In the genomic region with DNA sequence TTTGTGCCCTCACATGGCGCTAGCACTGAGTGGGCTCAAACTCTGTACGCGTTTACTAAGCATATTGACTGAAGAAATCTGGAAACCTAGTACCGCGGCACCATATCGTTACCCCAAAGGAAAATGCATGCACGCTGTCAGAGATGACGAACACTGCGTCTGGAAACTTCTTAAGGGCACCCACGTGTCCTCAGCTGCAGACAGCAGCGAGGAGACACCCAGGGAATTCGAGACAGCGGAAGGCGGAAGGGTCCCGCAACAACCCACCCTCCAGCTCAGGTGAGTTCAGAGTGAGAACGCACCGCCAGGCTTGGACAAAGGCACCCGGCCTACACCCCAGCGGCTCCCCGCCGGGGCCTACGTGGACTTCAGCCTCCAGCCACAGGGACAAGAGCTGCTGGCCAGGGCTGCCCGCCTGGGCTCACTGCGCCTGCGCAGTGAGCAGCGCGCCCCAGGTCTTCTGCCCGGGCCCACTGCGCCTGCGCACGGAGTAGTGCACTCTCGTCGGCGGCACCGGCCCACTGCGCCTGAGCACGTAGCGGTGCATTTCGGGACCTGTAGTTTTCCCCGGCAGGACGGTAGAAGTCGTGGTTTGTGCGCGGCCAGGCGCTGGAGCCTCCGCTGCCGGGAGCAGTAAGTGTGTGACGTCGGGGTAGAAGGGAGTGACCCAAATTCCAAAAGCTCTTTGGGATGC, we compare ENCODE assay signal across 8 cellular contexts.
DNase-seq lines count a peak whose midpoint lies in the region; ATAC-seq, FAIRE-seq and TF ChIP-seq lines count a peak whose summit lies in the region.
"Not testable (repeated sequence)": the region's sequence is repeated elsewhere in the genome, so short reads cannot be mapped to it uniquely, and the experiment has no call there.

No MANE protein-coding gene starts in this region.

- H3K4me1 ChIP-seq in HepG2 (ENCODE audit: insufficient read depth, low read length); upper lobe of left lung: not testable (repeated sequence)

- ATAC-seq in GM18520 (IDR thresholded peaks at IDR 0.05; ENCODE audit: unreplicated experiment), result peak; percentile 90
- ATAC-seq in GM19463 (IDR thresholded peaks at IDR 0.05; ENCODE audit: unreplicated experiment), result peak; percentile 95
- peak; percentile 96 for ATAC-seq in HG02571 (IDR thresholded peaks at IDR 0.05; ENCODE audit: unreplicated experiment)
- peak; percentile 52 for ATAC-seq in HG03060 (IDR thresholded peaks at IDR 0.05; ENCODE audit: low read depth, unreplicated experiment)
- peak; percentile 90 for ATAC-seq in HG03520 (IDR thresholded peaks at IDR 0.05; ENCODE audit: unreplicated experiment)
- peak; percentile 97 for ATAC-seq in activated T-helper 17 cell treated with anti-CD3 and anti-CD28 coated beads, Interleukin-2, amount 50 U/mL, for 72 hours (replicated peaks)
- peak; percentile 97 for ATAC-seq in HepG2
- peak; percentile 96 to 100 for ATAC-seq in upper lobe of left lung (ENCODE audit: low FRiP score in 2 of 2)

- not testable (repeated sequence) for H4K20me1 ChIP-seq in HepG2 (ENCODE audit: insufficient read depth, low read length)

- POLR2A ChIA-PET in HepG2 (lab: Yijun Ruan, JAX), result not testable (repeated sequence)

- H3K79me2 ChIP-seq in HepG2 (ENCODE audit: insufficient read depth, low read length), result not testable (repeated sequence)

- whole genome bisulfite sequencing in HepG2 (ENCODE audit: low lambda C conversion rate), result no CpG with 5 or more reads among the region's 49 CpGs
- whole genome bisulfite sequencing in upper lobe of left lung, 2 donors, result no CpG with 5 or more reads among the region's 49 CpGs

- H3K36me3 Mint-ChIP-seq in activated T-helper 17 cell treated with anti-CD3 and anti-CD28 coated beads, Interleukin-2, amount 50 U/mL, for 72 hours (ENCODE audit: low read depth), result not testable (repeated sequence)

- not testable (repeated sequence) for TF ChIP-seq POLR2A in HepG2 (IDR thresholded peaks at IDR 0.05; ENCODE audit: insufficient read depth in 1 of 2, low read depth in 2 of 2, low read length in 2 of 2); upper lobe of left lung (IDR thresholded peaks at IDR 0.05)

- not testable (repeated sequence) for DNase-seq in HepG2 (ENCODE audit: low spot score); upper lobe of left lung

- not testable (repeated sequence) for TF ChIP-seq RAD21 in HepG2 (CRISPR knock-in tag; IDR thresholded peaks at IDR 0.05)

- not testable (repeated sequence) for H3K4me3 ChIP-seq in HepG2 (replicated peaks in 1 of 3; ENCODE audit: insufficient read depth in 1 of 3, low read depth in 2 of 3, low read length in 3 of 3); upper lobe of left lung

- intact Hi-C loops in HepG2 (cut with micrococcal nuclease; ENCODE audit: unreplicated experiment), result not testable (repeated sequence)

- H3K4me1 Mint-ChIP-seq in activated T-helper 17 cell treated with anti-CD3 and anti-CD28 coated beads, Interleukin-2, amount 50 U/mL, for 72 hours, result not testable (repeated sequence)

- not testable (repeated sequence) for H3K27me3 Mint-ChIP-seq in activated T-helper 17 cell treated with anti-CD3 and anti-CD28 coated beads, Interleukin-2, amount 50 U/mL, for 72 hours

- not testable (repeated sequence) for H3K27me3 ChIP-seq in HepG2 (ENCODE audit: control insufficient read depth in 1 of 2, insufficient read depth in 2 of 2, low read length in 2 of 2); upper lobe of left lung

- H3K9me3 ChIP-seq in HepG2 (ENCODE audit: low read length); upper lobe of left lung: not testable (repeated sequence)

- CTCF ChIA-PET in HepG2 (lab: Yijun Ruan, JAX; ENCODE audit: low intra/inter-chr PET ratio, low total read pairs), result not testable (repeated sequence)

- not testable (repeated sequence) for H3K9ac ChIP-seq in HepG2 (ENCODE audit: insufficient read depth, low read depth, low read length)

- H3K27ac ChIP-seq in HepG2 (ENCODE audit: extremely low read length, insufficient read depth, low read length); upper lobe of left lung: not testable (repeated sequence)

- H3K9me3 Mint-ChIP-seq in activated T-helper 17 cell treated with anti-CD3 and anti-CD28 coated beads, Interleukin-2, amount 50 U/mL, for 72 hours, result not testable (repeated sequence)

- not testable (repeated sequence) for FAIRE-seq in HepG2 (lab: Jason Lieb, UNC)

- TF ChIP-seq EP300 in HepG2 (IDR thresholded peaks at IDR 0.05; ENCODE audit: low read depth in 2 of 2, low read length in 2 of 2); HepG2 (CRISPR knock-in tag; IDR thresholded peaks at IDR 0.05; ENCODE audit: borderline replicate concordance); upper lobe of left lung (IDR thresholded peaks at IDR 0.05): not testable (repeated sequence)

- TF ChIP-seq CTCF in HepG2 (CRISPR knock-in tag; IDR thresholded peaks at IDR 0.05); upper lobe of left lung (IDR thresholded peaks at IDR 0.05): not testable (repeated sequence)

- H2AFZ ChIP-seq in HepG2 (ENCODE audit: low read length), result not testable (repeated sequence)

- H3K4me2 ChIP-seq in HepG2 (ENCODE audit: low read depth, low read length), result not testable (repeated sequence)

- in situ Hi-C loops in HepG2 (cut with HindIII; ENCODE audit: extremely low pct_ligation_motif_present, low pct_unique_long_range_greater_than_20kb), result not testable (repeated sequence)

- not testable (repeated sequence) for H3K4me3 Mint-ChIP-seq in activated T-helper 17 cell treated with anti-CD3 and anti-CD28 coated beads, Interleukin-2, amount 50 U/mL, for 72 hours

- BruUV-seq in HepG2 (replicated peaks; lab: Mats Ljungman, UMichigan), result not testable (repeated sequence)

- not testable (repeated sequence) for H3K27ac Mint-ChIP-seq in activated T-helper 17 cell treated with anti-CD3 and anti-CD28 coated beads, Interleukin-2, amount 50 U/mL, for 72 hours

- H3K36me3 ChIP-seq in HepG2 (replicated peaks in 1 of 2; ENCODE audit: control insufficient read depth in 1 of 2, insufficient read depth in 2 of 2, low read length in 2 of 2); upper lobe of left lung: not testable (repeated sequence)
